ENCODE assay signal across 12 cellular contexts in the genomic region with DNA sequence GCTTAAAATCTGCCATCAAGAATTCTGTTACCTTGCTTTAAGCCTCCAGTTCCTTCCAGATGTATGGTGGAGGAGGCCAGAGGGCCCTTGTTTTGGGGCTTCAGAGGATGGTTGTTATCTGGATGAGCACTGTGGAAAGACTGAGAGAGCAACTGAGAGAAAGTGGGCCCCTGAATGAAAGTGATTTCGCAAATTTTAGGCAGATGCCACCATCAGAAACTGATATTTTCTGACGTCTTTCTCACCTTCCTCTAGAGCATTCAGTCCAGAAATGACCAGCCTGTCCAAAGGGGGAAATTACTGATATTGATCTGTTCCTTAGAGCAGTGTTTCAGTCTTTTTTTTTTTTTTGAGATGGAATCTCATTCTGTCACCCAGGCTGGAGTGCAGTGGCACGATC. TPM values are rescaled to one million over a fixed set of nuclear protein-coding genes. Genes with fewer than 3 reads are reported as not detected.
DNase-seq lines count a peak whose midpoint lies in the region; FAIRE-seq and TF ChIP-seq lines count a peak whose summit lies in the region.
"Had no signal": no experiment of that assay in that cellular context is flagged by ENCODE, and none has a peak within 500 bp of the region (broad histone marks: within the 10 kb centered on the region; RNA-seq: fewer than 3 reads in every experiment).

No MANE protein-coding gene starts in this region.

- no peaks in the 10 kb centered on the region for H4K20me1 ChIP-seq in neural cell (ENCODE audit: insufficient read depth)

- TF ChIP-seq CTCF in bronchial epithelial cell (IDR thresholded peaks at IDR 0.05; ENCODE audit: insufficient read depth, low read length, severe bottlenecking): no peak
- TF ChIP-seq CTCF in neural cell (IDR thresholded peaks at IDR 0.05; ENCODE audit: poor library complexity, severe bottlenecking): no peak

- H3K27ac ChIP-seq in neural cell (ENCODE audit: low read length): no peak overlapping the region

- H3K9me3 ChIP-seq in neural cell (ENCODE audit: low read length): no peaks in the 10 kb centered on the region
- H3K9me3 ChIP-seq: BE2C had no signal

- H3K36me3 ChIP-seq in bronchial epithelial cell (ENCODE audit: control insufficient read depth, insufficient read depth, low read length) (peaks cover 14% of the 10 kb centered on the region), neural cell (ENCODE audit: insufficient read depth, low read length) (peaks cover 8% of the 10 kb centered on the region)
- H3K36me3 ChIP-seq: BE2C had no signal

- no peak overlapping the region for H2AFZ ChIP-seq in neural cell (ENCODE audit: low read depth, low read length)

- no peak for TF ChIP-seq RAD21 in neural cell (conservative IDR thresholded peaks at IDR 0.05)

- H3K9me2 ChIP-seq in neural cell (ENCODE audit: insufficient read depth, low read length): no peaks in the 10 kb centered on the region

- no peak for FAIRE-seq in bronchial epithelial cell (lab: Jason Lieb, UNC)

- TF ChIP-seq EP300 in neural cell (conservative IDR thresholded peaks at IDR 0.05; ENCODE audit: poor library complexity, severe bottlenecking): no peak

- H3K4me3 ChIP-seq in bronchial epithelial cell (ENCODE audit: low read depth, low read length) (peak overlapping the region; percentile 0), neural cell (ENCODE audit: low read length) (peak overlapping the region; percentile 58)

- H3K79me2 ChIP-seq in neural cell (replicated peaks; ENCODE audit: insufficient read depth, low read length): peaks cover 5% of the 10 kb centered on the region

- no peak overlapping the region for H3K4me2 ChIP-seq in neural cell (ENCODE audit: low read length)

- peak; percentile 52 for DNase-seq in stimulated activated CD4-positive, alpha-beta T cell treated with anti-CD3 and anti-CD28 coated beads, Interleukin-15, amount 100 ng/mL, for 24 hours
- no peak for DNase-seq in stimulated activated CD4-positive, alpha-beta T cell treated with anti-CD3 and anti-CD28 coated beads, Interleukin-12 subunit alpha, Interleukin-12 subunit beta, amount 100 ng/mL, for 4 hours
- DNase-seq in bronchial epithelial cell (ENCODE audit: low read depth): no peak
- no peak for DNase-seq in T1000 (lab: John Stamatoyannopoulos, UW)
- DNase-seq in AG08395 (ENCODE audit: low spot score): no peak
- DNase-seq in pons (ENCODE audit: low spot score): no peak
- no peak for DNase-seq in NCI-H2171 treated with DMSO at 0.1 percent for 48 hours (lab: John Stamatoyannopoulos, UW)
- DNase-seq: BE2C, cerebellar nuclear complex, hippocampal formation, natural killer cell had no signal

- H3F3A ChIP-seq in neural cell (ENCODE audit: insufficient read depth, low read length, poor library complexity, severe bottlenecking): no peaks in the 10 kb centered on the region

- H3K27me3 ChIP-seq in bronchial epithelial cell (ENCODE audit: control insufficient read depth, insufficient read depth, low read length): no peaks in the 10 kb centered on the region
- no peaks in the 10 kb centered on the region for H3K27me3 ChIP-seq in neural cell (ENCODE audit: insufficient read depth, low read depth, low read length)
- H3K27me3 ChIP-seq: BE2C had no signal

- no peak overlapping the region for H3K9ac ChIP-seq in neural cell (ENCODE audit: low read length)

TF ChIP-seq in neural cell, 6 proteins besides CTCF, POLR2A, EP300 and RAD21:
- TF ChIP-seq POLR2AphosphoS5 (IDR thresholded peaks at IDR 0.05): no peak
- TF ChIP-seq, protein P1, sequence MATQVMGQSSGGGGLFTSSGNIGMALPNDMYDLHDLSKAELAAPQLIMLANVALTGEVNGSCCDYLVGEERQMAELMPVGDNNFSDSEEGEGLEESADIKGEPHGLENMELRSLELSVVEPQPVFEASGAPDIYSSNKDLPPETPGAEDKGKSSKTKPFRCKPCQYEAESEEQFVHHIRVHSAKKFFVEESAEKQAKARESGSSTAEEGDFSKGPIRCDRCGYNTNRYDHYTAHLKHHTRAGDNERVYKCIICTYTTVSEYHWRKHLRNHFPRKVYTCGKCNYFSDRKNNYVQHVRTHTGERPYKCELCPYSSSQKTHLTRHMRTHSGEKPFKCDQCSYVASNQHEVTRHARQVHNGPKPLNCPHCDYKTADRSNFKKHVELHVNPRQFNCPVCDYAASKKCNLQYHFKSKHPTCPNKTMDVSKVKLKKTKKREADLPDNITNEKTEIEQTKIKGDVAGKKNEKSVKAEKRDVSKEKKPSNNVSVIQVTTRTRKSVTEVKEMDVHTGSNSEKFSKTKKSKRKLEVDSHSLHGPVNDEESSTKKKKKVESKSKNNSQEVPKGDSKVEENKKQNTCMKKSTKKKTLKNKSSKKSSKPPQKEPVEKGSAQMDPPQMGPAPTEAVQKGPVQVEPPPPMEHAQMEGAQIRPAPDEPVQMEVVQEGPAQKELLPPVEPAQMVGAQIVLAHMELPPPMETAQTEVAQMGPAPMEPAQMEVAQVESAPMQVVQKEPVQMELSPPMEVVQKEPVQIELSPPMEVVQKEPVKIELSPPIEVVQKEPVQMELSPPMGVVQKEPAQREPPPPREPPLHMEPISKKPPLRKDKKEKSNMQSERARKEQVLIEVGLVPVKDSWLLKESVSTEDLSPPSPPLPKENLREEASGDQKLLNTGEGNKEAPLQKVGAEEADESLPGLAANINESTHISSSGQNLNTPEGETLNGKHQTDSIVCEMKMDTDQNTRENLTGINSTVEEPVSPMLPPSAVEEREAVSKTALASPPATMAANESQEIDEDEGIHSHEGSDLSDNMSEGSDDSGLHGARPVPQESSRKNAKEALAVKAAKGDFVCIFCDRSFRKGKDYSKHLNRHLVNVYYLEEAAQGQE (IDR thresholded peaks at IDR 0.05; ENCODE audit: borderline replicate concordance): no peak
- TF ChIP-seq MXI1 (conservative IDR thresholded peaks at IDR 0.05; ENCODE audit: poor library complexity, severe bottlenecking): no peak
- no peak for TF ChIP-seq EZH2 (IDR thresholded peaks at IDR 0.05; ENCODE audit: borderline replicate concordance, insufficient read depth, low read length, poor library complexity, severe bottlenecking)
- TF ChIP-seq SMC3 (conservative IDR thresholded peaks at IDR 0.05; ENCODE audit: poor library complexity): no peak
- no peak for TF ChIP-seq TAF1 (IDR thresholded peaks at IDR 0.05; ENCODE audit: low read depth)

RNA-seq across cellular contexts. Expression of a gene that starts 13.4 kb away (rescaled TPM):
- total RNA-seq in bronchial epithelial cell: 31.6 and 49.8 TPM in 2 replicates
- polyA plus RNA-seq in neural cell: 6.1 and 6.6 TPM in 2 replicates
- polyA minus RNA-seq in neural cell: 11.7 and 14.5 TPM in 2 replicates
